28 cellular contexts compared by ENCODE assay signal in the genomic region with DNA sequence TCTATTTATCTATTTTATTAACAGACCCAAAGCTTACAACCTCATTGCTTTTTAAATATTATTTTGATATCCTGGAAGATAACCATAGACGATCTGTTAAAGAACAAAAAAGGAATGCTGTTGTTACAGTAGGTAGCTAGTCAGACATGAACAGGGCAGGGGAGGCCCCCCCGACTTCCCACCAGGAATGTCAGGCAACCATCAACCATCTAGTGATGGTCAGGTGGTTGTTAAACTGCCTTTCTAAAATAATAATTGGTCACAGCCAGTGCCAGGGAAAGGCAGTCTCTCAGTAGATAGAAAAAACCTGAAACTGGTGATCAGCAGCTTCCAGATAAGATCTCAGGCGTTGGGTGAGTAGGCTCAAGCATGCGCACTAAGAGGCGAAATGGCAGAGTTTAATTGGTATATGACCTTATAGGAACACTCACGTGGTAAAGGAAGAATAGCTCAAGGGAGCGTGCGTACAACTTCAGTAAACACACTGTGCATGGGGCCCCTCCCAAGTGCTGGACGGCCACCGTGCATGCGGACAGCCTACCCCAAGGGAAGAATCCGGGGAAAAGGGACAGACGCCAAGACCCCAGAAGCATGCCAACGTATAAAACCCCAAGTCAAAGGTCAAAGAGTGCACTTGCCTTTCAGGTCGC. TPM values are rescaled to one million over a fixed set of nuclear protein-coding genes. Genes with fewer than 3 reads are reported as not detected.
DNase-seq lines count a peak whose midpoint lies in the region; ATAC-seq and FAIRE-seq lines count a peak whose summit lies in the region.
"Had no signal": no experiment of that assay in that cellular context is flagged by ENCODE, and none has a peak within 500 bp of the region (broad histone marks: within the 10 kb centered on the region; RNA-seq: fewer than 3 reads in every experiment).

No MANE protein-coding gene starts in this region.

- no peaks in the 10 kb centered on the region for H3K36me3 ChIP-seq in small intestine (ENCODE audit: control insufficient read depth in 2 of 2, insufficient read depth in 2 of 2, low read length in 2 of 2)
- H3K36me3 ChIP-seq: adrenal gland, esophagus squamous epithelium, gastrocnemius medialis, SJSA1 had no signal

- H3K9me3 ChIP-seq in small intestine (ENCODE audit: control insufficient read depth, low read depth) = no peaks in the 10 kb centered on the region
- H3K9me3 ChIP-seq: adrenal gland, esophagus squamous epithelium, gastrocnemius medialis, SJSA1, testis had no signal

- H3K27me3 ChIP-seq in small intestine (ENCODE audit: control insufficient read depth in 2 of 2, insufficient read depth in 2 of 2, low read length in 2 of 2) = peaks cover 0 to 1% of the 10 kb centered on the region in 2 donors
- H3K27me3 ChIP-seq: adrenal gland, esophagus squamous epithelium, gastrocnemius medialis, SJSA1, testis had no signal

- peak overlapping the region; percentile 51 to 82 for H3K27ac ChIP-seq in small intestine (ENCODE audit: low read depth in 1 of 2, low read length in 1 of 2)
- H3K27ac ChIP-seq: adrenal gland, esophagus squamous epithelium, gastrocnemius medialis, SJSA1, testis had no signal

- WGBS in small intestine, 3 donors = 9 to 54% (median 42%) methylated on average over 15 of the region's 15 CpGs

- no peak for FAIRE-seq in small intestine (lab: Jason Lieb, UNC)
- FAIRE-seq: GM19239 had no signal

- no peak for ATAC-seq in GM18502 (IDR thresholded peaks at IDR 0.05; ENCODE audit: poor library complexity, unreplicated experiment)
- no peak for ATAC-seq in GM19324 (IDR thresholded peaks at IDR 0.05; ENCODE audit: low FRiP score, unreplicated experiment)
- ATAC-seq: gastrocnemius medialis, Panc1 had no signal

- DNase-seq in HT-29 (ENCODE audit: low spot score) (peak; percentile 77), SK-N-DZ (ENCODE audit: low spot score) (peak; percentile 2), islet precursor cell (peak; percentile 70), small intestine (peak; percentile 94), nucleus accumbens (lab: John Stamatoyannopoulos, UW) (no peak)
- DNase-seq: activated CD4-positive, alpha-beta T cell treated with anti-CD3 and anti-CD28 coated beads for 4 hours; activated naive CD4-positive, alpha-beta T cell; activated T-cell treated with anti-CD3 and anti-CD28 coated beads, Interleukin-2, amount 50 U/mL, for 24 hours; esophagus squamous epithelium; gastrocnemius medialis; HFFc6; mammary epithelial cell; NCI-H146; NCI-H510A treated with DMSO at 0.1 percent for 48 hours; occipital lobe; stimulated activated CD4-positive, alpha-beta T cell treated with anti-CD3 and anti-CD28 coated beads, Interleukin-4, amount 100 ng/mL, for 4 hours; stimulated activated naive CD4-positive, alpha-beta T cell; testis had no signal

- no peak overlapping the region for H3K4me3 ChIP-seq in small intestine (ENCODE audit: low read depth in 1 of 2, low read length in 2 of 2)
- H3K4me3 ChIP-seq: adrenal gland, esophagus squamous epithelium, gastrocnemius medialis, SJSA1, testis had no signal

- peaks cover 0 to 7% of the 10 kb centered on the region in 2 donors for H3K4me1 ChIP-seq in small intestine (ENCODE audit: control insufficient read depth in 2 of 2, insufficient read depth in 1 of 2, low read depth in 1 of 2, low read length in 1 of 2)
- H3K4me1 ChIP-seq: adrenal gland, gastrocnemius medialis, testis had no signal

RNA-seq across cellular contexts. Expression of a gene that starts 32.5 kb away (rescaled TPM):
- total RNA-seq in HT-29 (2014; rRNA removed; shearing (Covaris generic)) = 0.18 and 0.31 TPM in 2 replicates
- not detected in 2 replicates for polyA plus RNA-seq in SK-N-DZ (2014; cell fraction: cytosol; rRNA removed)
- not detected in 2 replicates for polyA plus RNA-seq in SK-N-DZ (2014; cell fraction: nucleus; rRNA removed)
- polyA plus RNA-seq in small intestine = 10 to 100 TPM in 1 of 3 donors, 1 to 10 TPM in 2; 9.6 to 15.9 (median 9.7) TPM
- total RNA-seq: HFFc6; myocyte; occipital lobe; SJSA1; T-helper 2 cell treated with Interferon-gamma antibody and Interleukin-4, amounts not matched to agents 100 ng/mL and 5 ng/mL, for 36 hours had no signal

RNA-seq across cellular contexts. Expression of a gene that starts 35.4 kb away (rescaled TPM):
- total RNA-seq in HT-29 (2014; rRNA removed; shearing (Covaris generic)) = not detected in 2 replicates
- polyA plus RNA-seq in SK-N-DZ (2014; cell fraction: cytosol; rRNA removed) = not detected in 2 replicates
- polyA plus RNA-seq in SK-N-DZ (2014; cell fraction: nucleus; rRNA removed) = not detected in 2 replicates
- not detected for polyA plus RNA-seq in small intestine
- total RNA-seq: activated CD8-positive, alpha-beta memory T cell treated with anti-CD3 and anti-CD28 coated beads for 36 hours; adrenal gland; esophagus squamous epithelium; gastrocnemius medialis; HFFc6; kidney epithelial cell; mammary epithelial cell; myocyte; occipital lobe; SJSA1; T-helper 2 cell treated with Interferon-gamma antibody and Interleukin-4, amounts not matched to agents 100 ng/mL and 5 ng/mL, for 36 hours; testis had no signal
- polyA plus RNA-seq: adrenal gland, mammary epithelial cell had no signal

RNA-seq across cellular contexts. Expression of a gene that starts 53.0 kb away (rescaled TPM):
- total RNA-seq in HT-29 (2014; rRNA removed; shearing (Covaris generic)) = not detected in 2 replicates
- polyA plus RNA-seq in SK-N-DZ (2014; cell fraction: cytosol; rRNA removed) = not detected in 2 replicates
- polyA plus RNA-seq in SK-N-DZ (2014; cell fraction: nucleus; rRNA removed) = not detected in 2 replicates
- polyA plus RNA-seq in small intestine = not detected
- total RNA-seq: activated CD8-positive, alpha-beta memory T cell treated with anti-CD3 and anti-CD28 coated beads for 36 hours; adrenal gland; esophagus squamous epithelium; gastrocnemius medialis; HFFc6; kidney epithelial cell; mammary epithelial cell; myocyte; occipital lobe; SJSA1; T-helper 2 cell treated with Interferon-gamma antibody and Interleukin-4, amounts not matched to agents 100 ng/mL and 5 ng/mL, for 36 hours; testis had no signal
- polyA plus RNA-seq: adrenal gland, mammary epithelial cell had no signal

RNA-seq across cellular contexts. Expression of a gene that starts 56.5 kb away (rescaled TPM):
- not detected in 2 replicates for total RNA-seq in HT-29 (2014; rRNA removed; shearing (Covaris generic))
- not detected in 2 replicates for polyA plus RNA-seq in SK-N-DZ (2014; cell fraction: cytosol; rRNA removed)
- not detected in 2 replicates for polyA plus RNA-seq in SK-N-DZ (2014; cell fraction: nucleus; rRNA removed)
- polyA plus RNA-seq in small intestine = not detected
- total RNA-seq: activated CD8-positive, alpha-beta memory T cell treated with anti-CD3 and anti-CD28 coated beads for 36 hours; adrenal gland; esophagus squamous epithelium; gastrocnemius medialis; HFFc6; kidney epithelial cell; mammary epithelial cell; myocyte; occipital lobe; SJSA1; T-helper 2 cell treated with Interferon-gamma antibody and Interleukin-4, amounts not matched to agents 100 ng/mL and 5 ng/mL, for 36 hours; testis had no signal
- polyA plus RNA-seq: adrenal gland, mammary epithelial cell had no signal

Comparison
In these comparisons a context has a peak if more than half of its experiments do, and no peak if none do; other contexts are left out.
1. DNase-seq: peak in HT-29 (single experiment), SK-N-DZ (single experiment), islet precursor cell (single experiment) and small intestine (single experiment); none in nucleus accumbens (0 of 56).